In the genomic region with DNA sequence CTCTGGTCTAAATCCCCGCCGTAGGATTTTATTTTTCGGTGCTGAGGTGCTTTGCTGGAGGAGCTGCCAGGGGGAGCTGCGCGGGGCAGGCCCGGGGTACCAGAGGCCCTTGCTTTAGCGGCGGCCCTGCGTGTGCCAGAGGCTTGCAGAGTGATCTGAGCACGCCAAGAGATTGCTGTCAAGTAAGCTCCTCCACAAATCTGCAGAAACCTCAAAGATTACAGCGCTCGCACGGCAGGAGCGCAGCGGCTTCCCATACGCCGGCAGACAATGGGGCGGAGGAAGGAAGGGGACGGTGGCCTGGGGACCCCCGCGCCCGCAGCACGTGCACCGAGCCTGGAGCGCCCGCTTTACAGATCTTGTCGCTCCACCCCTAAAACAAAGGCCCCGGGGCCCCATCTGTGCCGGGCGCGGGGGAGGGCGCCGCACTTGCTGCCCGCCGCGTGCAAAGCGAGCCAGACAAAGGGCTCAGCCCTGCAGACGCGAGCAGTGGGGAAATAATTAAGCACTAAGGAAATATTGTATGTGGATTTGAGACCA, we compare ENCODE assay signal across 8 cellular contexts. TPM values are rescaled to one million over a fixed set of nuclear protein-coding genes. Genes with fewer than 3 reads are reported as not detected.
DNase-seq lines count a peak whose midpoint lies in the region; ATAC-seq and TF ChIP-seq lines count a peak whose summit lies in the region.

No MANE protein-coding gene starts in this region.

- TF ChIP-seq CTCF in cardiac fibroblast (IDR thresholded peaks at IDR 0.05; ENCODE audit: low read depth, low read length) = no peak

- H3K27me3 ChIP-seq in mesenchymal stem cell (ENCODE audit: control insufficient read depth in 1 of 2, insufficient read depth in 1 of 2, low read length in 2 of 2) (peaks cover 31 to 57% of the 10 kb centered on the region in 2 experiments), aorta (ENCODE audit: control insufficient read depth in 1 of 2, insufficient read depth in 2 of 2, low read length in 1 of 2) (no peaks in the 10 kb centered on the region)

- H3K4me1 ChIP-seq in mesenchymal stem cell (ENCODE audit: control insufficient read depth, insufficient read depth, low read depth, low read length) (no peaks in the 10 kb centered on the region), aorta (ENCODE audit: control insufficient read depth in 1 of 2, insufficient read depth in 2 of 2, low read length in 2 of 2) (no peaks in the 10 kb centered on the region)

- no peak overlapping the region for H3K4ac ChIP-seq in mesenchymal stem cell (ENCODE audit: low read depth in 1 of 2, low read length in 2 of 2)

- no peak overlapping the region for H4K91ac ChIP-seq in mesenchymal stem cell (ENCODE audit: low read length)

- H3K36me3 ChIP-seq in mesenchymal stem cell (ENCODE audit: control insufficient read depth in 1 of 2, insufficient read depth in 2 of 2, low read depth in 1 of 2, low read length in 2 of 2) (no peaks in the 10 kb centered on the region), aorta (ENCODE audit: control insufficient read depth in 1 of 2, insufficient read depth in 2 of 2, low read length in 1 of 2) (no peaks in the 10 kb centered on the region)

- no peak overlapping the region for H2BK5ac ChIP-seq in mesenchymal stem cell (ENCODE audit: low read depth, low read length, poor library complexity, severe bottlenecking)

- WGBS in mesenchymal stem cell = 13% methylated on average over 38 of the region's 39 CpGs
- 1% methylated on average over 39 of the region's 39 CpGs for WGBS in aorta, 2 donors

- peak; percentile 48 for ATAC-seq in aorta (ENCODE audit: low FRiP score)
- ATAC-seq in GM21367 (IDR thresholded peaks at IDR 0.05; ENCODE audit: unreplicated experiment) = no peak

- no peaks in the 10 kb centered on the region for H3K79me1 ChIP-seq in mesenchymal stem cell (replicated peaks; ENCODE audit: low read length, poor library complexity, severe bottlenecking)

- no peak overlapping the region for H2BK120ac ChIP-seq in mesenchymal stem cell (ENCODE audit: low read depth, low read length)

- no peak overlapping the region for H2BK12ac ChIP-seq in mesenchymal stem cell (ENCODE audit: low read length in 2 of 2)

- no peak overlapping the region for H3K4me2 ChIP-seq in mesenchymal stem cell (ENCODE audit: low read length, poor library complexity, severe bottlenecking)

- H3K4me3 ChIP-seq in cardiac fibroblast (replicated peaks in 1 of 2; ENCODE audit: low read depth in 2 of 2, low read length in 2 of 2) (peak overlapping the region; percentile 23 to 33), mesenchymal stem cell (ENCODE audit: insufficient read depth in 1 of 2, low read depth in 1 of 2, low read length in 2 of 2) (peak overlapping the region in 1 of 2 experiments; percentile 70), aorta (ENCODE audit: low read length in 2 of 2) (peak overlapping the region in 1 of 2 donors; percentile 18)

- H4K8ac ChIP-seq in mesenchymal stem cell (ENCODE audit: low read length) = peak overlapping the region; percentile 29

- no peak overlapping the region for H3K18ac ChIP-seq in mesenchymal stem cell (ENCODE audit: low read depth in 1 of 2, low read length in 2 of 2)

- H3K14ac ChIP-seq in mesenchymal stem cell (ENCODE audit: low read length in 2 of 2) = peak overlapping the region in 1 of 2 experiments; percentile 60

- no peak overlapping the region for H2BK15ac ChIP-seq in mesenchymal stem cell (ENCODE audit: low read depth, poor library complexity, severe bottlenecking)

- H2AFZ ChIP-seq in mesenchymal stem cell (ENCODE audit: low read depth, low read length) = peak overlapping the region; percentile 53

- no peak overlapping the region for H2AK5ac ChIP-seq in mesenchymal stem cell (ENCODE audit: low read length, severe bottlenecking)

- H3K9me3 ChIP-seq in mesenchymal stem cell (ENCODE audit: control insufficient read depth, low read length) = no peaks in the 10 kb centered on the region
- no peaks in the 10 kb centered on the region for H3K9me3 ChIP-seq in aorta (ENCODE audit: control insufficient read depth, low read length)

- DNase-seq in DMS114 treated with DMSO at 0.1 percent for 48 hours (lab: John Stamatoyannopoulos, UW; ENCODE audit: unreplicated experiment) = peak; percentile 12
- peak; percentile 83 for DNase-seq in NCI-H2227 (lab: John Stamatoyannopoulos, UW; ENCODE audit: unreplicated experiment)
- peak; percentile 15 to 16 for DNase-seq in cardiac fibroblast (ENCODE audit: low read depth in 2 of 2)
- DNase-seq in mesenchymal stem cell = peak; percentile 24
- DNase-seq in aorta = no peak
- DNase-seq in NCI-H1694 (lab: John Stamatoyannopoulos, UW) = no peak
- no peak for DNase-seq in mesenteric fat pad (ENCODE audit: low spot score)

- H3K27ac ChIP-seq in mesenchymal stem cell (ENCODE audit: low read length, poor library complexity, severe bottlenecking) (no peak overlapping the region), aorta (ENCODE audit: low read depth in 1 of 2, low read length in 2 of 2) (no peak overlapping the region)

- peak overlapping the region in 1 of 2 experiments; percentile 83 for H3K23ac ChIP-seq in mesenchymal stem cell (ENCODE audit: low read length in 2 of 2)

- intact Hi-C loops in aorta (cut with DNase I) = no loop called here

- peak overlapping the region; percentile 15 for H3K9ac ChIP-seq in mesenchymal stem cell (ENCODE audit: low read length)

RNA-seq across cellular contexts. Expression of gene C19orf12, which starts 9.1 kb away (rescaled TPM):
- polyA plus RNA-seq in mesenchymal stem cell (2013, experiment 1 of 2) = 22.7 TPM
- polyA plus RNA-seq in mesenchymal stem cell (2013, experiment 2 of 2) = 22.8 TPM
- total RNA-seq in aorta = 10 to 100 TPM; 26.4 to 32.8 TPM
- 10 to 100 TPM; 14.3 to 19.5 TPM for polyA plus RNA-seq in aorta
- 148 TPM for total RNA-seq in mesenteric fat pad

RNA-seq across cellular contexts. Expression of gene PLEKHF1, which starts 58.9 kb away (rescaled TPM):
- polyA plus RNA-seq in mesenchymal stem cell (2013, experiment 1 of 2) = 3.8 TPM
- polyA plus RNA-seq in mesenchymal stem cell (2013, experiment 2 of 2) = 3.8 TPM
- total RNA-seq in aorta (10 to 100 TPM; 10.8 to 17.5 TPM), mesenteric fat pad (9.1 TPM)
- 10 to 100 TPM in 1 of 2 donors, 1 to 10 TPM in 1; 9.9 to 17.2 TPM for polyA plus RNA-seq in aorta

Comparison
In these comparisons a context has a peak if more than half of its experiments do, and no peak if none do; other contexts are left out.
1. DNase-seq: peak in DMS114 treated with DMSO at 0.1 percent for 48 hours (single experiment), NCI-H2227 (single experiment), cardiac fibroblast (2 of 2) and mesenchymal stem cell (single experiment); none in aorta (0 of 2), NCI-H1694 (single experiment) and mesenteric fat pad (single experiment).